In genomic region chr13:99979453-99980200, GRCh38 we compare ENCODE assay signal across 1 cellular context.
TF ChIP-seq lines count a peak whose summit lies in the region.

No MANE protein-coding gene starts in this region.

TF ChIP-seq in WTC11, 78 proteins besides CTCF, POLR2A, EP300 and RAD21 (continued from another document):
- TF ChIP-seq NR3C1 (CRISPR knock-in tag; conservative IDR thresholded peaks at IDR 0.05; ENCODE audit: low read depth) (no peak; the same call in 1 of the 2 replicates), ZNF317 (CRISPR knock-in tag; IDR thresholded peaks at IDR 0.05; ENCODE audit: borderline replicate concordance, low read depth) (no peak), TEAD4 (CRISPR knock-in tag; IDR thresholded peaks at IDR 0.05) (0 out of 2 replicates have a peak, but pooled peaks have one; percentile 26), SMAD4 (CRISPR knock-in tag; IDR thresholded peaks at IDR 0.05) (no peak), TP53 (CRISPR knock-in tag; IDR thresholded peaks at IDR 0.05) (peak; percentile 45; the same call in 1 of the 2 replicates), SMAD3 (CRISPR knock-in tag; IDR thresholded peaks at IDR 0.05; ENCODE audit: borderline replicate concordance) (no peak), NR2C2 (CRISPR knock-in tag; IDR thresholded peaks at IDR 0.05) (no peak), CBFB (CRISPR knock-in tag; IDR thresholded peaks at IDR 0.05; ENCODE audit: low read depth) (no peak), RORB (CRISPR knock-in tag; IDR thresholded peaks at IDR 0.05) (no peak), ZMAT4 (CRISPR knock-in tag; IDR thresholded peaks at IDR 0.05) (no peak), IRF2 (CRISPR knock-in tag; IDR thresholded peaks at IDR 0.05; ENCODE audit: borderline replicate concordance, low read depth) (no peak), ZNF121 (CRISPR knock-in tag; IDR thresholded peaks at IDR 0.05) (no peak), CREB1 (CRISPR knock-in tag; IDR thresholded peaks at IDR 0.05) (no peak)
- TF ChIP-seq, protein P1, sequence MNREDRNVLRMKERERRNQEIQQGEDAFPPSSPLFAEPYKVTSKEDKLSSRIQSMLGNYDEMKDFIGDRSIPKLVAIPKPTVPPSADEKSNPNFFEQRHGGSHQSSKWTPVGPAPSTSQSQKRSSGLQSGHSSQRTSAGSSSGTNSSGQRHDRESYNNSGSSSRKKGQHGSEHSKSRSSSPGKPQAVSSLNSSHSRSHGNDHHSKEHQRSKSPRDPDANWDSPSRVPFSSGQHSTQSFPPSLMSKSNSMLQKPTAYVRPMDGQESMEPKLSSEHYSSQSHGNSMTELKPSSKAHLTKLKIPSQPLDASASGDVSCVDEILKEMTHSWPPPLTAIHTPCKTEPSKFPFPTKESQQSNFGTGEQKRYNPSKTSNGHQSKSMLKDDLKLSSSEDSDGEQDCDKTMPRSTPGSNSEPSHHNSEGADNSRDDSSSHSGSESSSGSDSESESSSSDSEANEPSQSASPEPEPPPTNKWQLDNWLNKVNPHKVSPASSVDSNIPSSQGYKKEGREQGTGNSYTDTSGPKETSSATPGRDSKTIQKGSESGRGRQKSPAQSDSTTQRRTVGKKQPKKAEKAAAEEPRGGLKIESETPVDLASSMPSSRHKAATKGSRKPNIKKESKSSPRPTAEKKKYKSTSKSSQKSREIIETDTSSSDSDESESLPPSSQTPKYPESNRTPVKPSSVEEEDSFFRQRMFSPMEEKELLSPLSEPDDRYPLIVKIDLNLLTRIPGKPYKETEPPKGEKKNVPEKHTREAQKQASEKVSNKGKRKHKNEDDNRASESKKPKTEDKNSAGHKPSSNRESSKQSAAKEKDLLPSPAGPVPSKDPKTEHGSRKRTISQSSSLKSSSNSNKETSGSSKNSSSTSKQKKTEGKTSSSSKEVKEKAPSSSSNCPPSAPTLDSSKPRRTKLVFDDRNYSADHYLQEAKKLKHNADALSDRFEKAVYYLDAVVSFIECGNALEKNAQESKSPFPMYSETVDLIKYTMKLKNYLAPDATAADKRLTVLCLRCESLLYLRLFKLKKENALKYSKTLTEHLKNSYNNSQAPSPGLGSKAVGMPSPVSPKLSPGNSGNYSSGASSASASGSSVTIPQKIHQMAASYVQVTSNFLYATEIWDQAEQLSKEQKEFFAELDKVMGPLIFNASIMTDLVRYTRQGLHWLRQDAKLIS (CRISPR knock-in tag; IDR thresholded peaks at IDR 0.05; ENCODE audit: borderline replicate concordance), result no peak
- TF ChIP-seq, protein P2, sequence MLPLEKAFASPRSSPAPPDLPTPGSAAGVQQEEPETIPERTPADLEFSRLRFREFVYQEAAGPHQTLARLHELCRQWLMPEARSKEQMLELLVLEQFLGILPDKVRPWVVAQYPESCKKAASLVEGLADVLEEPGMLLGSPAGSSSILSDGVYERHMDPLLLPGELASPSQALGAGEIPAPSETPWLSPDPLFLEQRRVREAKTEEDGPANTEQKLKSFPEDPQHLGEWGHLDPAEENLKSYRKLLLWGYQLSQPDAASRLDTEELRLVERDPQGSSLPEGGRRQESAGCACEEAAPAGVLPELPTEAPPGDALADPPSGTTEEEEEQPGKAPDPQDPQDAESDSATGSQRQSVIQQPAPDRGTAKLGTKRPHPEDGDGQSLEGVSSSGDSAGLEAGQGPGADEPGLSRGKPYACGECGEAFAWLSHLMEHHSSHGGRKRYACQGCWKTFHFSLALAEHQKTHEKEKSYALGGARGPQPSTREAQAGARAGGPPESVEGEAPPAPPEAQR (CRISPR knock-in tag; IDR thresholded peaks at IDR 0.05), result no peak
- TF ChIP-seq, protein P3, sequence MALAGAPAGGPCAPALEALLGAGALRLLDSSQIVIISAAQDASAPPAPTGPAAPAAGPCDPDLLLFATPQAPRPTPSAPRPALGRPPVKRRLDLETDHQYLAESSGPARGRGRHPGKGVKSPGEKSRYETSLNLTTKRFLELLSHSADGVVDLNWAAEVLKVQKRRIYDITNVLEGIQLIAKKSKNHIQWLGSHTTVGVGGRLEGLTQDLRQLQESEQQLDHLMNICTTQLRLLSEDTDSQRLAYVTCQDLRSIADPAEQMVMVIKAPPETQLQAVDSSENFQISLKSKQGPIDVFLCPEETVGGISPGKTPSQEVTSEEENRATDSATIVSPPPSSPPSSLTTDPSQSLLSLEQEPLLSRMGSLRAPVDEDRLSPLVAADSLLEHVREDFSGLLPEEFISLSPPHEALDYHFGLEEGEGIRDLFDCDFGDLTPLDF (CRISPR knock-in tag; IDR thresholded peaks at IDR 0.05), result no peak
- TF ChIP-seq, protein P4, sequence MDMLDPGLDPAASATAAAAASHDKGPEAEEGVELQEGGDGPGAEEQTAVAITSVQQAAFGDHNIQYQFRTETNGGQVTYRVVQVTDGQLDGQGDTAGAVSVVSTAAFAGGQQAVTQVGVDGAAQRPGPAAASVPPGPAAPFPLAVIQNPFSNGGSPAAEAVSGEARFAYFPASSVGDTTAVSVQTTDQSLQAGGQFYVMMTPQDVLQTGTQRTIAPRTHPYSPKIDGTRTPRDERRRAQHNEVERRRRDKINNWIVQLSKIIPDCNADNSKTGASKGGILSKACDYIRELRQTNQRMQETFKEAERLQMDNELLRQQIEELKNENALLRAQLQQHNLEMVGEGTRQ (CRISPR knock-in tag; IDR thresholded peaks at IDR 0.05), result no peak
